In genomic region chr9:134333234-134333873, GRCh38 we compare ENCODE assay signal across 16 cellular contexts. TPM values are rescaled to one million over a fixed set of nuclear protein-coding genes. Genes with fewer than 3 reads are reported as not detected.
DNase-seq lines count a peak whose midpoint lies in the region; TF ChIP-seq lines count a peak whose summit lies in the region.
"Had no signal": no experiment of that assay in that cellular context is flagged by ENCODE, and none has a peak within 500 bp of the region (broad histone marks: within the 10 kb centered on the region; RNA-seq: fewer than 3 reads in every experiment).

No MANE protein-coding gene starts in this region.

- no peak for TF ChIP-seq POLR2A in breast epithelium (IDR thresholded peaks at IDR 0.05)

- no peak overlapping the region for H3K4me2 ChIP-seq in neuronal stem cell (ENCODE audit: insufficient read depth, low read length, poor library complexity, severe bottlenecking)

- no peak overlapping the region for H2BK120ac ChIP-seq in neuronal stem cell (ENCODE audit: low read depth, low read length)

- H3K27me3 Mint-ChIP-seq in Caco-2 (ENCODE audit: insufficient read depth, unreplicated experiment): no peaks in the 10 kb centered on the region
- H3K27me3 Mint-ChIP-seq: B cell had no signal

- no peak overlapping the region for H3K4me3 ChIP-seq in Caco-2 (ENCODE audit: low read depth, low read length)
- no peak overlapping the region for H3K4me3 ChIP-seq in SJCRH30
- H3K4me3 ChIP-seq in neuronal stem cell (ENCODE audit: low read length in 2 of 2): no peak overlapping the region
- H3K4me3 ChIP-seq in breast epithelium: peak overlapping the region in 1 of 3 donors; percentile 30

- no peak overlapping the region for H4K91ac ChIP-seq in neuronal stem cell (ENCODE audit: low read depth, low read length, poor library complexity)

- no peak overlapping the region for H2BK12ac ChIP-seq in neuronal stem cell (ENCODE audit: low read length)

- no peak overlapping the region for H3K4me3 Mint-ChIP-seq in Caco-2 (ENCODE audit: unreplicated experiment)
- H3K4me3 Mint-ChIP-seq: B cell, mesothelial cell of epicardium had no signal

- no peak overlapping the region for H3K14ac ChIP-seq in neuronal stem cell (ENCODE audit: low read length)

- CTCF ChIA-PET in Caco-2 (lab: Charles Lee): no interaction called here

- H3K4me1 ChIP-seq in Caco-2 (peaks cover 44% of the 10 kb centered on the region), SJCRH30 (peaks cover 36% of the 10 kb centered on the region), neuronal stem cell (ENCODE audit: control insufficient read depth in 2 of 2, insufficient read depth in 1 of 2, low read depth in 1 of 2, low read length in 2 of 2) (peaks cover 19 to 42% of the 10 kb centered on the region in 2 donors), breast epithelium (peaks cover 23 to 47% of the 10 kb centered on the region in 2 donors)

- peaks cover 75% of the 10 kb centered on the region for H3K79me1 ChIP-seq in neuronal stem cell (ENCODE audit: low read depth, low read length)

- H3K23ac ChIP-seq in neuronal stem cell (ENCODE audit: low read depth, low read length, poor library complexity): no peak overlapping the region

- peak overlapping the region; percentile 64 for H3K18ac ChIP-seq in neuronal stem cell (ENCODE audit: low read length)

- DNase-seq in Caco-2 (peak; percentile 32 to 58), SJCRH30 (peak; percentile 72 to 74), glomerular visceral epithelial cell (ENCODE audit: extremely low spot score) (peak; percentile 71), neuronal stem cell (ENCODE audit: low spot score) (no peak), NCI-H345 treated with DMSO at 0.1 percent for 48 hours (lab: John Stamatoyannopoulos, UW; ENCODE audit: unreplicated experiment) (no peak), breast epithelium (ENCODE audit: low spot score in 2 of 2) (no peak), KG1 (lab: John Stamatoyannopoulos, UW) (no peak), head of caudate nucleus (no peak)
- DNase-seq: H7; hypothalamus; NCI-H526; SIG-M5; stimulated activated CD4-positive, alpha-beta T cell treated with anti-CD3 and anti-CD28 coated beads, Interleukin-4, amount 100 ng/mL, for 4 hours; stimulated activated naive CD4-positive, alpha-beta T cell treated with Interleukin-2 at 50 U/mL for 16 hours had no signal

- peak overlapping the region; percentile 83 for H2AK5ac ChIP-seq in neuronal stem cell (ENCODE audit: low read depth, low read length)

- H3K27ac ChIP-seq in SJCRH30 (no peak overlapping the region), neuronal stem cell (replicated peaks; ENCODE audit: low read length) (no peak overlapping the region), breast epithelium (peak overlapping the region in 1 of 2 donors; percentile 49)

- H3K4me1 Mint-ChIP-seq in Caco-2 (ENCODE audit: low read depth, unreplicated experiment): peaks cover 8% of the 10 kb centered on the region

- no peak overlapping the region for H3K27ac Mint-ChIP-seq in Caco-2 (ENCODE audit: unreplicated experiment)
- H3K27ac Mint-ChIP-seq: B cell, mesothelial cell of epicardium had no signal

- H4K8ac ChIP-seq in neuronal stem cell (ENCODE audit: low read depth, low read length): no peak overlapping the region

- no peaks in the 10 kb centered on the region for H3K36me3 Mint-ChIP-seq in Caco-2 (ENCODE audit: insufficient read depth, unreplicated experiment)
- H3K36me3 Mint-ChIP-seq: mesothelial cell of epicardium had no signal

- H3K9me3 Mint-ChIP-seq in Caco-2 (ENCODE audit: unreplicated experiment): no peaks in the 10 kb centered on the region
- H3K9me3 Mint-ChIP-seq: mesothelial cell of epicardium had no signal

- TF ChIP-seq CTCF in Caco-2 (IDR thresholded peaks at IDR 0.05; ENCODE audit: insufficient read depth in 1 of 2, low read depth in 1 of 2, low read length in 1 of 2, severe bottlenecking in 1 of 2, unreplicated experiment in 1 of 2) (no peak), breast epithelium (IDR thresholded peaks at IDR 0.05) (no peak)

- intact Hi-C loops in Caco-2 (cut with micrococcal nuclease; ENCODE audit: unreplicated experiment): no loop called here
- intact Hi-C loops in breast epithelium (cut with DNase I; ENCODE audit: low total_unique reads): no loop called here
- intact Hi-C loops in head of caudate nucleus (cut with DNase I): no loop called here

- WGBS in neuronal stem cell (ENCODE audit: extremely low coverage in 2 of 2, insufficient read length in 2 of 2, insufficient replicate concordance in 1 of 2), 2 donors: no CpG with 5 or more reads among the region's 24 CpGs

- H3K36me3 ChIP-seq in Caco-2 (ENCODE audit: control insufficient read depth, insufficient read depth, low read length) (0 out of 2 replicates have a peak, but pooled peaks cover 2% of the 10 kb centered on the region), SJCRH30 (no peaks in the 10 kb centered on the region), neuronal stem cell (replicated peaks in 1 of 2; ENCODE audit: control insufficient read depth in 2 of 2, insufficient read depth in 2 of 2, low read length in 2 of 2) (no peaks in the 10 kb centered on the region), breast epithelium (no peaks in the 10 kb centered on the region)

- no peak overlapping the region for H3K4ac ChIP-seq in neuronal stem cell (ENCODE audit: low read length)

- no peak overlapping the region for H2BK15ac ChIP-seq in neuronal stem cell (ENCODE audit: low read length)

- POLR2A ChIA-PET in Caco-2 (lab: Charles Lee): interaction anchor here (0.5 kb wide), 1 partner anchor 8 kb away, joined by 4 read pairs; no protein-coding TSS in a partner anchor

- H3K9me3 ChIP-seq in Caco-2 (no peaks in the 10 kb centered on the region), SJCRH30 (replicated peaks) (no peaks in the 10 kb centered on the region), neuronal stem cell (replicated peaks in 1 of 2; ENCODE audit: control insufficient read depth in 2 of 2, insufficient read depth in 1 of 2, low read depth in 1 of 2, low read length in 2 of 2) (no peaks in the 10 kb centered on the region), breast epithelium (no peaks in the 10 kb centered on the region)

- peak overlapping the region; percentile 53 for H2BK5ac ChIP-seq in neuronal stem cell (ENCODE audit: low read length)

- no peak overlapping the region for H3K9ac ChIP-seq in neuronal stem cell (ENCODE audit: low read depth, low read length, poor library complexity)

- H2AFZ ChIP-seq in neuronal stem cell (ENCODE audit: low read length): no peak overlapping the region

- H3K27me3 ChIP-seq in Caco-2 (replicated peaks; ENCODE audit: control insufficient read depth, insufficient read depth, low read length) (no peaks in the 10 kb centered on the region), SJCRH30 (no peaks in the 10 kb centered on the region), neuronal stem cell (ENCODE audit: control insufficient read depth in 3 of 3, insufficient read depth in 3 of 3, low read depth in 1 of 3, low read length in 3 of 3) (no peaks in the 10 kb centered on the region), breast epithelium (no peaks in the 10 kb centered on the region)

- BruUV-seq in Caco-2 (replicated peaks; lab: Mats Ljungman, UMichigan): no TSS peak

RNA-seq across cellular contexts. Expression of gene RXRA, which starts 7.1 kb away (rescaled TPM):
- total RNA-seq in Caco-2 (2022): 63.8 and 69.1 TPM in 2 replicates
- 37.0 and 39.1 TPM in 2 replicates for total RNA-seq in SJCRH30 (2014; rRNA removed; shearing (Covaris generic))
- polyA plus RNA-seq in neuronal stem cell (2013, experiment 1 of 2): 36.1 TPM
- polyA plus RNA-seq in neuronal stem cell (2013, experiment 2 of 2): 36.3 TPM
- 10 to 100 TPM; 31.0 to 63.0 (median 31.5) TPM for total RNA-seq in breast epithelium

Comparison
In these comparisons a context has a peak if more than half of its experiments do, and no peak if none do; other contexts are left out.
1. DNase-seq: peak in Caco-2 (2 of 2), SJCRH30 (2 of 2) and glomerular visceral epithelial cell (single experiment); none in neuronal stem cell (single experiment), NCI-H345 treated with DMSO at 0.1 percent for 48 hours (single experiment), breast epithelium (0 of 2), KG1 (single experiment) and head of caudate nucleus (0 of 42).